17 cellular contexts compared by ENCODE assay signal in the genomic region with DNA sequence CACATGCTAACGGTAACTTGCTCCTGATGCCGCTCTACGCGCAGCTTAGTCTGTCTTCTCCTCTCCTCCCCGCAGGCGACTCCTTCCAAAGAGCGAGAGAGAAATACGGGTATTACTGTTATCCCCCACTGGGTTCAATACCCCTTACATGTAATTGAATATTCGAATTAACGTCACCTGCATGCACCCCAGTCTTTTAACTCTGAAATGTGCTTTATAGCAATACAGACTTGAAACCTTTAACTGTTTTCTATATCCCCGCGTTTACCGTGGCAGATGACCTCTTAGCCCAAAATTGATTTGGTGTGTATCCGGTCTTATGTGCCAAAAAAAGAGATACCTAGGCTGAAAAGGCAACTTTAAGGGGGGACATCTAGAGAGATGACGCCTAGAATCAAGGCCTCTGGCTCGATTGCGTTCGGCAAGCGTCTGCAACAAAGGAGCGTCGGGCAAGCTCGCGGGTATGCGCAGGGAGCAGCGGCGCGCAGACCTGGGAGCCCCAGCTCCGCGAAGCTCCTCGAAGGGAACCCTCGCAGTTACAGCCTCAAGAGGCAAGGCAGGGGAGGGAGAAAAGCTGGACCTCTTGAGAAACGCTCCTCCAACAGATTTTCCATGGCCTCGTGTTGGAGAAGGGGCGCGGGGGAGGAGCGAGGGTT.
DNase-seq lines count a peak whose midpoint lies in the region; TF ChIP-seq lines count a peak whose summit lies in the region.
"Had no signal": no experiment of that assay in that cellular context is flagged by ENCODE, and none has a peak within 500 bp of the region (broad histone marks: within the 10 kb centered on the region; RNA-seq: fewer than 3 reads in every experiment).

No MANE protein-coding gene starts in this region.

- H3K36me3 ChIP-seq in iPS-18a (ENCODE audit: control insufficient read depth, low read depth, low read length), result no peaks in the 10 kb centered on the region
- H3K36me3 ChIP-seq: left lung, SJSA1, tibial nerve had no signal

- H3K27ac ChIP-seq in iPS-18a (ENCODE audit: low read length), result no peak overlapping the region
- H3K27ac ChIP-seq: foreskin keratinocyte, left lung, SJSA1, tibial nerve had no signal

- H3K9ac ChIP-seq in iPS-18a (ENCODE audit: low read length), result no peak overlapping the region

- H3K4me3 ChIP-seq in WI38 (ENCODE audit: low read depth, low read length) (peak overlapping the region; percentile 45), iPS-18a (ENCODE audit: low read length) (peak overlapping the region; percentile 39), skeletal muscle cell (ENCODE audit: low read depth, low read length) (peak overlapping the region; percentile 24)
- H3K4me3 ChIP-seq: left lung, SJSA1, tibial nerve had no signal

- H3K4me1 ChIP-seq in iPS-18a (ENCODE audit: control insufficient read depth, low read depth, low read length), result peaks cover 24% of the 10 kb centered on the region
- H3K4me1 ChIP-seq: foreskin keratinocyte, left lung, SJSA1 had no signal

- peaks cover 100% of the 10 kb centered on the region for H3K27me3 ChIP-seq in iPS-18a (ENCODE audit: control insufficient read depth, insufficient read depth, low read length)

- no peaks in the 10 kb centered on the region for H3K9me3 ChIP-seq in iPS-18a (ENCODE audit: control insufficient read depth, low read depth, low read length)
- H3K9me3 ChIP-seq: left lung, SJSA1, tibial nerve had no signal

- no peak for TF ChIP-seq CTCF in WI38 (IDR thresholded peaks at IDR 0.05; ENCODE audit: low read depth, low read length)

- peak; percentile 53 for DNase-seq in NCI-H748 (lab: John Stamatoyannopoulos, UW; ENCODE audit: unreplicated experiment)
- DNase-seq in NCI-H748 treated with DMSO at 0.1 percent for 48 hours (lab: John Stamatoyannopoulos, UW), result no peak
- DNase-seq in skeletal muscle cell (ENCODE audit: low read depth), result no peak
- DNase-seq in NOMO-1 treated with dmso at 0.1 percent for 144 hours (lab: John Stamatoyannopoulos, UW; ENCODE audit: unreplicated experiment), result no peak
- DNase-seq in NCI-H2107 treated with DMSO at 0.1 percent for 48 hours (lab: John Stamatoyannopoulos, UW; ENCODE audit: unreplicated experiment), result no peak
- DNase-seq in SIG-M5 (lab: John Stamatoyannopoulos, UW), result no peak
- DNase-seq: activated B cell treated with CpG ODN at 0.5 μM for 24 hours; activated T-cell treated with anti-CD3 and anti-CD28 coated beads for 4 hours; foreskin keratinocyte; Karpas-422; naive thymus-derived CD8-positive, alpha-beta T cell; NK-92 treated with Interleukin-12 subunit alpha and Interleukin-12 subunit beta, amount 100 ng/mL, for 24 hours had no signal
